Comparison of ENCODE assay signal across 10 cellular contexts in genomic region chr4:43373201-43373600, GRCh38.
"Had no signal": no experiment of that assay in that cellular context is flagged by ENCODE, and none has a peak within 500 bp of the region (broad histone marks: within the 10 kb centered on the region; RNA-seq: fewer than 3 reads in every experiment).

No MANE protein-coding gene starts in this region.

- H2AFZ ChIP-seq: GM23248 had no signal

- H3K9ac ChIP-seq: GM23248 had no signal

- FAIRE-seq: HTR-8/SVneo, K562 had no signal

- H3K4me3 ChIP-seq: GM23248, HAP-1, K562 had no signal

- DNase-seq: GM23248, GOT3, H7, HFFc6, IMR-90, KG1 had no signal

- H3K9me3 ChIP-seq: HAP-1 had no signal

- H3K36me3 ChIP-seq: HAP-1 had no signal

- H3K27ac ChIP-seq: GM23248 had no signal

- H3K4me1 ChIP-seq: HAP-1 had no signal

- ATAC-seq: HCT116, K562 had no signal
